20 cellular contexts compared by ENCODE assay signal in the genomic region with DNA sequence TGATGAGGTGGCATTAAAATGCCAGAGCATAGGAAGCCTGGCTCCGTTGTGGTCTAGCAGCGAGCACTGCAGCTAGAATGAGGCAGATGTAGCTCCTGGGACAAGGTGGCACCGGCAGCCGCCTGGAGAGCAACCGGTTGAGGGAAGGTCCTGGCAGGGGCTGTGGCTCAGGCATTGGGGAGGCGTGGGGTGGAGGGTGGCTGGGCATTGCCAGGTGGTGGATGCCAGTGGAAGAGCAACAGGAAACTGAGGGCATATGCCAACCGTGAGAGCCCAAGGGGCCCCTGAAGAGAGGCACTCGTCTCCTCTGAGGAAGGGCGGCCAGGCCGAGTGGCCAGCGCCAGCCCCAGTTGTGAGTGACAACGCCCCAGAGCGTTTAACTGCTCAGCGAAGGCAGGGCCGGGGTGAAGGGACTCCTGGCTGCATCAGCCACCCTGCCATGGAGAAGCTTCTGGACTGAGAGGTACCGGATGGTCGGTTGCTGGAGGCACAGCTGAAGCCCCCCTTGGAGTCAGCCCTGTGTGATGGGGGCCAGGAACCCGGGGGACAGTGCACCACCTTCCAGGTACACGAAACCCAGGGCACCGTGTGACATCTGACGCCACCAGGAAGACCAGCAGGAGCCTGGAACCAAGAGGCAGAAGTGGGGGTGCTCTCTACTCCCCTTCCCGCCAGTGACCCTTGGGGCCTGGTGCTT. TPM values are rescaled to one million over a fixed set of nuclear protein-coding genes. Genes with fewer than 3 reads are reported as not detected.
DNase-seq lines count a peak whose midpoint lies in the region; ATAC-seq, FAIRE-seq and TF ChIP-seq lines count a peak whose summit lies in the region.
"Had no signal": no experiment of that assay in that cellular context is flagged by ENCODE, and none has a peak within 500 bp of the region (broad histone marks: within the 10 kb centered on the region; RNA-seq: fewer than 3 reads in every experiment).

No MANE protein-coding gene starts in this region.

- H3K18ac ChIP-seq in trophoblast cell (ENCODE audit: low read length): no peak overlapping the region

- no peak overlapping the region for H3K9ac ChIP-seq in trophoblast cell (ENCODE audit: low read length)
- H3K9ac ChIP-seq: KMS-11 had no signal

- H3K79me1 ChIP-seq in trophoblast cell (ENCODE audit: low read length): peaks cover 2% of the 10 kb centered on the region

- H2BK120ac ChIP-seq in trophoblast cell (ENCODE audit: insufficient read depth, low read length, poor library complexity): no peak overlapping the region

- H3K4me3 ChIP-seq in coronary artery: no peak overlapping the region
- no peak overlapping the region for H3K4me3 ChIP-seq in upper lobe of left lung
- no peak overlapping the region for H3K4me3 ChIP-seq in trophoblast cell (ENCODE audit: low read depth, low read length)
- H3K4me3 ChIP-seq: A549, HAP-1 had no signal

- H3K9me3 ChIP-seq in upper lobe of left lung (no peaks in the 10 kb centered on the region), trophoblast cell (ENCODE audit: insufficient read depth, low read depth, low read length) (peaks cover 5% of the 10 kb centered on the region)
- H3K9me3 ChIP-seq: A549, HAP-1 had no signal

- no peak overlapping the region for H3K4ac ChIP-seq in trophoblast cell (ENCODE audit: low read depth, low read length)

- no peaks in the 10 kb centered on the region for H3K27me3 ChIP-seq in upper lobe of left lung
- H3K27me3 ChIP-seq in trophoblast cell (ENCODE audit: insufficient read depth, low read length): no peaks in the 10 kb centered on the region

- H3K4me1 ChIP-seq in upper lobe of left lung (no peaks in the 10 kb centered on the region), trophoblast cell (ENCODE audit: control insufficient read depth in 1 of 2, insufficient read depth in 2 of 2, low read length in 2 of 2) (peaks cover 7 to 8% of the 10 kb centered on the region in 2 experiments)
- H3K4me1 ChIP-seq: A549, HAP-1 had no signal

- H4K8ac ChIP-seq in trophoblast cell (ENCODE audit: low read depth, low read length): no peak overlapping the region

- no peak for TF ChIP-seq POLR2A in upper lobe of left lung (IDR thresholded peaks at IDR 0.05)

- no peak overlapping the region for H2BK5ac ChIP-seq in trophoblast cell (ENCODE audit: low read depth, low read length, poor library complexity)

- no peak overlapping the region for H3K14ac ChIP-seq in trophoblast cell (ENCODE audit: low read length)

- peak; percentile 47 for DNase-seq in cardiac septum (ENCODE audit: low spot score)
- no peak for DNase-seq in left cardiac atrium
- peak; percentile 52 for DNase-seq in coronary artery (ENCODE audit: low spot score)
- DNase-seq in mesenteric fat pad (ENCODE audit: low spot score): peak; percentile 80
- DNase-seq in upper lobe of left lung: peak; percentile 9 to 53
- no peak for DNase-seq in D721Med (ENCODE audit: insufficient read length, low spot score)
- no peak for DNase-seq in trophoblast cell
- DNase-seq: DND-41, NCI-H187, NCI-H2107, NCI-H510A, PC-3, RPMI8226 had no signal

- no peak overlapping the region for H3K23ac ChIP-seq in trophoblast cell (ENCODE audit: low read length)

- H4K12ac ChIP-seq in trophoblast cell (ENCODE audit: low read depth, low read length): no peak overlapping the region

- intact Hi-C loops in cardiac septum (cut with DNase I) (no loop called here), left cardiac atrium (cut with DNase I) (no loop called here)

- FAIRE-seq in D721Med (lab: Jason Lieb, UNC): no peak
- FAIRE-seq: A549 had no signal

- H4K91ac ChIP-seq in trophoblast cell (ENCODE audit: low read depth, low read length): no peak overlapping the region

- H3K27ac ChIP-seq in coronary artery: no peak overlapping the region
- no peak overlapping the region for H3K27ac ChIP-seq in upper lobe of left lung
- H3K27ac ChIP-seq in trophoblast cell (ENCODE audit: low read depth, low read length): no peak overlapping the region
- H3K27ac ChIP-seq: A549, C4-2B, HL-60, KMS-11 had no signal

- 70 to 79% methylated on average over 17 to 20 of the region's 22 CpGs for WGBS in upper lobe of left lung, 2 donors
- WGBS in trophoblast cell (ENCODE audit: extremely low coverage, insufficient coverage, insufficient read length): no CpG with 5 or more reads among the region's 22 CpGs

- ATAC-seq in left cardiac atrium: no peak
- no peak for ATAC-seq in upper lobe of left lung (ENCODE audit: low FRiP score in 2 of 2)
- ATAC-seq in HG03025 (IDR thresholded peaks at IDR 0.05; ENCODE audit: low FRiP score, unreplicated experiment): no peak
- ATAC-seq: A549, PC-3 had no signal

- TF ChIP-seq CTCF in coronary artery (IDR thresholded peaks at IDR 0.05) (no peak), upper lobe of left lung (IDR thresholded peaks at IDR 0.05) (no peak), D721Med (IDR thresholded peaks at IDR 0.05; ENCODE audit: insufficient read depth, missing control alignments) (no peak)

- no peaks in the 10 kb centered on the region for H3K36me3 ChIP-seq in upper lobe of left lung
- no peaks in the 10 kb centered on the region for H3K36me3 ChIP-seq in trophoblast cell (ENCODE audit: control insufficient read depth in 1 of 2, insufficient read depth in 2 of 2, low read length in 2 of 2)
- H3K36me3 ChIP-seq: HAP-1 had no signal

- no peak overlapping the region for H2BK12ac ChIP-seq in trophoblast cell (ENCODE audit: low read length)

- no peak for TF ChIP-seq EP300 in upper lobe of left lung (IDR thresholded peaks at IDR 0.05)

- no peak overlapping the region for H2AK5ac ChIP-seq in trophoblast cell (ENCODE audit: low read length)

- H3K79me2 ChIP-seq in trophoblast cell (ENCODE audit: control insufficient read depth, insufficient read depth, low read length, poor library complexity): no peaks in the 10 kb centered on the region

- no peak overlapping the region for H3K4me2 ChIP-seq in trophoblast cell (ENCODE audit: low read length)
- H3K4me2 ChIP-seq: A549, KMS-11 had no signal

- H2AFZ ChIP-seq in trophoblast cell (ENCODE audit: insufficient read depth, low read length, poor library complexity): no peak overlapping the region

RNA-seq across cellular contexts. Expression of gene PDE6B, which starts 13.2 kb away (rescaled TPM):
- total RNA-seq in cardiac septum: 4.8 TPM
- 1 to 10 TPM; 4.7 to 5.2 TPM for total RNA-seq in left cardiac atrium
- 2.9 TPM for total RNA-seq in mesenteric fat pad
- 10 to 100 TPM in 3 of 6 donors, 1 to 10 TPM in 3; 4.2 to 28.3 (median 9.0) TPM for total RNA-seq in upper lobe of left lung
- polyA plus RNA-seq in trophoblast cell (2013): 0.96 and 1.6 TPM in 2 replicates
- total RNA-seq: PC-3 had no signal
- polyA plus RNA-seq: A549 had no signal

RNA-seq across cellular contexts. Expression of gene TMEM271, which starts 36.1 kb away (rescaled TPM):
- total RNA-seq in cardiac septum: not detected
- total RNA-seq in left cardiac atrium: not detected
- total RNA-seq in mesenteric fat pad: not detected
- total RNA-seq in upper lobe of left lung: not detected
- polyA plus RNA-seq in trophoblast cell (2013): not detected in 2 replicates
- total RNA-seq: HT1080, PC-3 had no signal
- polyA plus RNA-seq: A549 had no signal

Comparison
In these comparisons a context has a peak if more than half of its experiments do, and no peak if none do; other contexts are left out.
1. DNase-seq: peak in cardiac septum (single experiment), coronary artery (single experiment), mesenteric fat pad (single experiment) and upper lobe of left lung (2 of 2); none in left cardiac atrium (single experiment), D721Med (single experiment) and trophoblast cell (0 of 2).